Comparison of ENCODE assay signal across 19 cellular contexts in genomic region chr5:167623354-167623753, GRCh38.
DNase-seq lines count a peak whose midpoint lies in the region; ATAC-seq and TF ChIP-seq lines count a peak whose summit lies in the region.
"Had no signal": no experiment of that assay in that cellular context is flagged by ENCODE, and none has a peak within 500 bp of the region (broad histone marks: within the 10 kb centered on the region; RNA-seq: fewer than 3 reads in every experiment).

No MANE protein-coding gene starts in this region.

- H3K4me1 ChIP-seq in mammary epithelial cell (ENCODE audit: insufficient read depth, low read length), result no peaks in the 10 kb centered on the region
- H3K4me1 ChIP-seq in SJSA1 (replicated peaks), result peaks cover 7% of the 10 kb centered on the region
- no peaks in the 10 kb centered on the region for H3K4me1 ChIP-seq in foreskin keratinocyte

- 68% methylated on average over 3 of the region's 3 CpGs for WGBS in mammary epithelial cell (ENCODE audit: low coverage, missing lambda C conversion rate)

- ATAC-seq in foreskin keratinocyte, result peak; percentile 48
- ATAC-seq: HCT116 had no signal

- intact Hi-C loops in mammary epithelial cell (cut with micrococcal nuclease), result no loop called here
- intact Hi-C loops in MCF 10A (cut with micrococcal nuclease), result no loop called here

- H3K36me3 Mint-ChIP-seq in MCF 10A (ENCODE audit: insufficient read depth, unreplicated experiment), result no peaks in the 10 kb centered on the region
- peaks cover 1% of the 10 kb centered on the region for H3K36me3 Mint-ChIP-seq in osteocyte (ENCODE audit: unreplicated experiment)

- no peaks in the 10 kb centered on the region for H3K79me2 ChIP-seq in mammary epithelial cell (ENCODE audit: insufficient read depth, low read length)

- no peak for DNase-seq in mammary epithelial cell
- no peak for DNase-seq in MCF 10A (ENCODE audit: unreplicated experiment)
- peak in 1 of 2 experiments; percentile 38 for DNase-seq in SJSA1 (ENCODE audit: low read depth in 1 of 2, low spot score in 2 of 2)
- DNase-seq in foreskin keratinocyte, result peak in 1 of 2 donors; percentile 52
- no peak for DNase-seq in activated gamma-delta T cell treated with Interleukin-2 at 50 U/mL for 16 hours
- DNase-seq in osteocyte (ENCODE audit: extremely low spot score, unreplicated experiment), result no peak
- no peak for DNase-seq in islet precursor cell
- DNase-seq in mucosa of gallbladder (ENCODE audit: low spot score), result no peak
- DNase-seq: 8988T, DMS79 treated with DMSO at 0.1 percent for 48 hours, NCI-H1105 treated with DMSO at 0.1 percent for 48 hours, NCI-H1694, NCI-H2081 treated with DMSO at 0.1 percent for 48 hours, NCI-H446 treated with DMSO at 0.1 percent for 48 hours, OCI-M1, RPMI8226, SIG-M5 had no signal

- H3K9ac ChIP-seq in mammary epithelial cell (ENCODE audit: insufficient read depth, low read length), result no peak overlapping the region

- H2AFZ ChIP-seq in mammary epithelial cell (ENCODE audit: low read depth, low read length), result peak overlapping the region; percentile 40

- H3K4me1 Mint-ChIP-seq in MCF 10A (ENCODE audit: insufficient read depth, unreplicated experiment), result peaks cover 10% of the 10 kb centered on the region
- peaks cover 4% of the 10 kb centered on the region for H3K4me1 Mint-ChIP-seq in osteocyte (ENCODE audit: unreplicated experiment)
- H3K4me1 Mint-ChIP-seq: B cell had no signal

- H3K4me3 Mint-ChIP-seq in MCF 10A (ENCODE audit: unreplicated experiment) (no peak overlapping the region), osteocyte (ENCODE audit: unreplicated experiment) (no peak overlapping the region)
- H3K4me3 Mint-ChIP-seq: B cell had no signal

- H3K27ac ChIP-seq in mammary epithelial cell (ENCODE audit: insufficient read depth, low read depth, low read length) (no peak overlapping the region), SJSA1 (0 out of 2 replicates have a peak overlapping the region, but pooled peaks have one; percentile 12), foreskin keratinocyte (no peak overlapping the region)

- dilution Hi-C loops in mammary epithelial cell (cut with HindIII; ENCODE audit: low sequenced_read_pairs), result no loop called here

- BruUV-seq in mammary epithelial cell (replicated peaks; lab: Mats Ljungman, UMichigan) (no TSS peak), MCF 10A (replicated peaks; lab: Mats Ljungman, UMichigan) (no TSS peak)

- H4K20me1 ChIP-seq in mammary epithelial cell (ENCODE audit: insufficient read depth, low read length), result no peaks in the 10 kb centered on the region

- no peak overlapping the region for H3K27ac Mint-ChIP-seq in MCF 10A (ENCODE audit: low read depth, unreplicated experiment)
- H3K27ac Mint-ChIP-seq in osteocyte (ENCODE audit: unreplicated experiment), result no peak overlapping the region
- H3K27ac Mint-ChIP-seq: B cell had no signal

- no peaks in the 10 kb centered on the region for H3K27me3 ChIP-seq in mammary epithelial cell (ENCODE audit: insufficient read depth, low read length)
- H3K27me3 ChIP-seq in SJSA1 (replicated peaks), result no peaks in the 10 kb centered on the region
- no peaks in the 10 kb centered on the region for H3K27me3 ChIP-seq in foreskin keratinocyte

- H3K27me3 Mint-ChIP-seq in MCF 10A (ENCODE audit: insufficient read depth, unreplicated experiment), result no peaks in the 10 kb centered on the region
- no peaks in the 10 kb centered on the region for H3K27me3 Mint-ChIP-seq in osteocyte (ENCODE audit: unreplicated experiment)
- H3K27me3 Mint-ChIP-seq: B cell had no signal

- in situ Hi-C loops in mammary epithelial cell (cut with MboI; ENCODE audit: low sequenced_read_pairs in 2 of 2), result no loop called here

- CTCF ChIA-PET in mammary epithelial cell (lab: Charles Lee; ENCODE audit: low non-redundant PET) (no interaction called here), MCF 10A (lab: Yijun Ruan, JAX) (interaction anchor here (0.7 to 1.8 kb wide), 3 partner anchors 15 to 366 kb away, joined by 3 to 6 read pairs (median 4); no protein-coding TSS in a partner anchor)

- H3K36me3 ChIP-seq in mammary epithelial cell (ENCODE audit: insufficient read depth, low read length) (no peaks in the 10 kb centered on the region), SJSA1 (no peaks in the 10 kb centered on the region)

- H3K9me3 ChIP-seq in mammary epithelial cell (replicated peaks; ENCODE audit: insufficient read depth, low read length) (peaks cover 4% of the 10 kb centered on the region), SJSA1 (replicated peaks) (no peaks in the 10 kb centered on the region)

- POLR2A ChIA-PET in MCF 10A (lab: Yijun Ruan, JAX), result interaction anchor here (0.7 kb wide), 1 partner anchor 36 kb away, joined by 3 read pairs; no protein-coding TSS in a partner anchor

- H3K4me3 ChIP-seq in mammary epithelial cell (replicated peaks in 1 of 3; ENCODE audit: insufficient read depth in 1 of 3, low read depth in 2 of 3, low read length in 3 of 3) (no peak overlapping the region), SJSA1 (peak overlapping the region; percentile 16)

- no peaks in the 10 kb centered on the region for H3K9me3 Mint-ChIP-seq in MCF 10A (ENCODE audit: unreplicated experiment)
- peaks cover 8% of the 10 kb centered on the region for H3K9me3 Mint-ChIP-seq in osteocyte (ENCODE audit: unreplicated experiment)

- H3K4me2 ChIP-seq in mammary epithelial cell (ENCODE audit: insufficient read depth, low read depth, low read length), result peak overlapping the region; percentile 28

- TF ChIP-seq CTCF in mammary epithelial cell (conservative IDR thresholded peaks at IDR 0.05 in 1 of 2, IDR thresholded peaks at IDR 0.05 in 1 of 2; ENCODE audit: extremely low read depth in 1 of 2, insufficient read depth in 1 of 2, low read depth in 1 of 2, low read length in 2 of 2), result no peak
- TF ChIP-seq CTCF in MCF 10A (IDR thresholded peaks at IDR 0.05; ENCODE audit: unreplicated experiment), result no peak
- no peak for TF ChIP-seq CTCF in foreskin keratinocyte (conservative IDR thresholded peaks at IDR 0.05)
- TF ChIP-seq CTCF in osteocyte (IDR thresholded peaks at IDR 0.05), result no peak
